ENCODE assay signal across 9 cellular contexts in genomic region chr9:117144-117994, GRCh38. TPM values are rescaled to one million over a fixed set of nuclear protein-coding genes. Genes with fewer than 3 reads are reported as not detected.
A peak's percentile ranks its signal among the peaks of the same experiment; 100 is the strongest.
DNase-seq lines count a peak whose midpoint lies in the region; ATAC-seq and TF ChIP-seq lines count a peak whose summit lies in the region.
"Not testable (repeated sequence)": the region's sequence is repeated elsewhere in the genome, so short reads cannot be mapped to it uniquely, and the experiment has no call there.
"Had no signal": no experiment of that assay in that cellular context is flagged by ENCODE, and none has a peak within 500 bp of the region (broad histone marks: within the 10 kb centered on the region; RNA-seq: fewer than 3 reads in every experiment).

No MANE protein-coding gene starts in this region.

- not testable (repeated sequence) for H3K4me1 ChIP-seq in iPS-15b (ENCODE audit: control insufficient read depth, insufficient read depth, low read length)

- H3K27me3 Mint-ChIP-seq in IgD-negative memory B cell = peaks cover 32% of the 10 kb centered on the region
- peaks cover 36% of the 10 kb centered on the region for H3K27me3 Mint-ChIP-seq in activated T-helper 2 cell treated with anti-CD3 and anti-CD28 coated beads, Interferon-gamma antibody, Interleukin-2, Interleukin-4, amounts not matched to agents 10 μg/mL and 5 μg/mL and 100 μg/mL, durations not matched to agents 14 hours and 24 hours and 36 hours (ENCODE audit: low read depth)
- peaks cover 36% of the 10 kb centered on the region for H3K27me3 Mint-ChIP-seq in chondrocyte (ENCODE audit: low read depth)
- H3K27me3 Mint-ChIP-seq in natural killer cell treated with Interleukin-12 subunit alpha and Interleukin-12 subunit beta and Interleukin-15 and Interleukin-18, amount 100 ng/mL, for 72 hours = peaks cover 17 to 21% of the 10 kb centered on the region in 2 donors

- not testable (repeated sequence) for H3K9ac ChIP-seq in iPS-15b (ENCODE audit: low read depth, low read length)

- not testable (repeated sequence) for TF ChIP-seq CTCF in chondrocyte (IDR thresholded peaks at IDR 0.05)

- peaks cover 5 to 13% (median 8%) of the 10 kb centered on the region in 3 donors for H3K4me1 Mint-ChIP-seq in IgD-negative memory B cell
- H3K4me1 Mint-ChIP-seq in activated T-helper 2 cell treated with anti-CD3 and anti-CD28 coated beads, Interferon-gamma antibody, Interleukin-2, Interleukin-4, amounts not matched to agents 10 μg/mL and 5 μg/mL and 100 μg/mL, durations not matched to agents 14 hours and 24 hours and 36 hours (ENCODE audit: low read depth) = peaks cover 10% of the 10 kb centered on the region
- H3K4me1 Mint-ChIP-seq in chondrocyte (ENCODE audit: low read depth) = peaks cover 18% of the 10 kb centered on the region
- peaks cover 6 to 14% of the 10 kb centered on the region in 2 donors for H3K4me1 Mint-ChIP-seq in natural killer cell treated with Interleukin-12 subunit alpha and Interleukin-12 subunit beta and Interleukin-15 and Interleukin-18, amount 100 ng/mL, for 72 hours (ENCODE audit: low read depth in 2 of 2)

- H3K4me3 Mint-ChIP-seq in IgD-negative memory B cell (peak overlapping the region; percentile 68 to 91 (median 85)), chondrocyte (ENCODE audit: unreplicated experiment) (peak overlapping the region; percentile 42)
- H3K4me3 Mint-ChIP-seq in activated T-helper 2 cell treated with anti-CD3 and anti-CD28 coated beads, Interferon-gamma antibody, Interleukin-2, Interleukin-4, amounts not matched to agents 10 μg/mL and 5 μg/mL and 100 μg/mL, durations not matched to agents 14 hours and 24 hours and 36 hours (ENCODE audit: low read depth) = peak overlapping the region; percentile 49
- H3K4me3 Mint-ChIP-seq in natural killer cell treated with Interleukin-12 subunit alpha and Interleukin-12 subunit beta and Interleukin-15 and Interleukin-18, amount 100 ng/mL, for 72 hours = peak overlapping the region; percentile 22

- H3K36me3 Mint-ChIP-seq in IgD-negative memory B cell; activated T-helper 2 cell treated with anti-CD3 and anti-CD28 coated beads, Interferon-gamma antibody, Interleukin-2, Interleukin-4, amounts not matched to agents 10 μg/mL and 5 μg/mL and 100 μg/mL, durations not matched to agents 14 hours and 24 hours and 36 hours (ENCODE audit: low read depth); natural killer cell treated with Interleukin-12 subunit alpha and Interleukin-12 subunit beta and Interleukin-15 and Interleukin-18, amount 100 ng/mL, for 72 hours: not testable (repeated sequence)
- H3K36me3 Mint-ChIP-seq in chondrocyte (ENCODE audit: low read depth) = peaks cover 10% of the 10 kb centered on the region

- peak overlapping the region in 2 of 3 donors; percentile 72 to 87 for H3K27ac Mint-ChIP-seq in IgD-negative memory B cell
- H3K27ac Mint-ChIP-seq in activated T-helper 2 cell treated with anti-CD3 and anti-CD28 coated beads, Interferon-gamma antibody, Interleukin-2, Interleukin-4, amounts not matched to agents 10 μg/mL and 5 μg/mL and 100 μg/mL, durations not matched to agents 14 hours and 24 hours and 36 hours; chondrocyte (ENCODE audit: unreplicated experiment); natural killer cell treated with Interleukin-12 subunit alpha and Interleukin-12 subunit beta and Interleukin-15 and Interleukin-18, amount 100 ng/mL, for 72 hours: not testable (repeated sequence)

- not testable (repeated sequence) for H3K36me3 ChIP-seq in iPS-15b (ENCODE audit: control insufficient read depth, insufficient read depth, low read length)

- not testable (repeated sequence) for ATAC-seq in natural killer cell treated with Interleukin-12 subunit alpha and Interleukin-12 subunit beta and Interleukin-15 and Interleukin-18, amount 100 ng/mL, for 72 hours

- peak overlapping the region; percentile 30 for H3K4me3 ChIP-seq in iPS-15b (ENCODE audit: low read depth, low read length)

- intact Hi-C loops in activated T-helper 2 cell treated with anti-CD3 and anti-CD28 coated beads, Interferon-gamma antibody, Interleukin-2, Interleukin-4, amounts not matched to agents 10 μg/mL and 5 μg/mL and 100 μg/mL, durations not matched to agents 14 hours and 24 hours and 36 hours (cut with micrococcal nuclease) = not testable (repeated sequence)

- not testable (repeated sequence) for H3K9me3 Mint-ChIP-seq in IgD-negative memory B cell; activated T-helper 2 cell treated with anti-CD3 and anti-CD28 coated beads, Interferon-gamma antibody, Interleukin-2, Interleukin-4, amounts not matched to agents 10 μg/mL and 5 μg/mL and 100 μg/mL, durations not matched to agents 14 hours and 24 hours and 36 hours; chondrocyte (ENCODE audit: low read depth); natural killer cell treated with Interleukin-12 subunit alpha and Interleukin-12 subunit beta and Interleukin-15 and Interleukin-18, amount 100 ng/mL, for 72 hours

- H3K9me3 ChIP-seq in iPS-15b (ENCODE audit: control insufficient read depth, insufficient read depth, low read length) = not testable (repeated sequence)

- peaks cover 48% of the 10 kb centered on the region for H3K27me3 ChIP-seq in iPS-15b (ENCODE audit: control insufficient read depth, insufficient read depth, low read length)

- peak; percentile 30 for DNase-seq in activated CD4-positive, alpha-beta T cell treated with anti-CD3 and anti-CD28 coated beads, Interleukin-2, amount 50 U/mL, for 1 hour
- DNase-seq in activated T-helper 2 cell treated with anti-CD3 and anti-CD28 coated beads, Interferon-gamma antibody, Interleukin-2, Interleukin-4, amounts not matched to agents 10 μg/mL and 5 μg/mL and 100 μg/mL, durations not matched to agents 14 hours and 24 hours and 36 hours (ENCODE audit: low spot score); chondrocyte (ENCODE audit: low spot score); natural killer cell treated with Interleukin-12 subunit alpha and Interleukin-12 subunit beta and Interleukin-15 and Interleukin-18, amount 100 ng/mL, for 72 hours (ENCODE audit: low spot score): not testable (repeated sequence)
- peak; percentile 41 for DNase-seq in stimulated activated CD4-positive, alpha-beta T cell treated with anti-CD3 and anti-CD28 coated beads, Interleukin-15, amount 100 ng/mL, for 24 hours

RNA-seq across cellular contexts. Expression of gene FOXD4, which starts 0.8 kb away (rescaled TPM):
- not detected for polyA plus RNA-seq in IgD-negative memory B cell
- 0.09 TPM in 1 of 2 replicates, not detected in the other for total RNA-seq in activated T-helper 2 cell treated with anti-CD3 and anti-CD28 coated beads, Interferon-gamma antibody, Interleukin-2, Interleukin-4, amounts not matched to agents 10 μg/mL and 5 μg/mL and 100 μg/mL, durations not matched to agents 14 hours and 24 hours and 36 hours
- total RNA-seq in chondrocyte = 0.17 to 0.44 TPM (median 0.26 TPM) in 3 replicates
- under 1 TPM; 0.21 to 0.22 TPM for total RNA-seq in natural killer cell treated with Interleukin-12 subunit alpha and Interleukin-12 subunit beta and Interleukin-15 and Interleukin-18, amount 100 ng/mL, for 72 hours
- total RNA-seq: right lobe of liver, vagina had no signal

Comparison
In these comparisons a context has a peak if more than half of its experiments do, and no peak if none do; other contexts are left out.
1. H3K4me3 Mint-ChIP-seq: peak in every context shown above with its lines; median percentile 85 in IgD-negative memory B cell; 49 in activated T-helper 2 cell treated with anti-CD3 and anti-CD28 coated beads, Interferon-gamma antibody, Interleukin-2, Interleukin-4, amounts not matched to agents 10 μg/mL and 5 μg/mL and 100 μg/mL, durations not matched to agents 14 hours and 24 hours and 36 hours; 42 in chondrocyte; 22 in natural killer cell treated with Interleukin-12 subunit alpha and Interleukin-12 subunit beta and Interleukin-15 and Interleukin-18, amount 100 ng/mL, for 72 hours.